Comparison of ENCODE assay signal across 8 cellular contexts in the genomic region with DNA sequence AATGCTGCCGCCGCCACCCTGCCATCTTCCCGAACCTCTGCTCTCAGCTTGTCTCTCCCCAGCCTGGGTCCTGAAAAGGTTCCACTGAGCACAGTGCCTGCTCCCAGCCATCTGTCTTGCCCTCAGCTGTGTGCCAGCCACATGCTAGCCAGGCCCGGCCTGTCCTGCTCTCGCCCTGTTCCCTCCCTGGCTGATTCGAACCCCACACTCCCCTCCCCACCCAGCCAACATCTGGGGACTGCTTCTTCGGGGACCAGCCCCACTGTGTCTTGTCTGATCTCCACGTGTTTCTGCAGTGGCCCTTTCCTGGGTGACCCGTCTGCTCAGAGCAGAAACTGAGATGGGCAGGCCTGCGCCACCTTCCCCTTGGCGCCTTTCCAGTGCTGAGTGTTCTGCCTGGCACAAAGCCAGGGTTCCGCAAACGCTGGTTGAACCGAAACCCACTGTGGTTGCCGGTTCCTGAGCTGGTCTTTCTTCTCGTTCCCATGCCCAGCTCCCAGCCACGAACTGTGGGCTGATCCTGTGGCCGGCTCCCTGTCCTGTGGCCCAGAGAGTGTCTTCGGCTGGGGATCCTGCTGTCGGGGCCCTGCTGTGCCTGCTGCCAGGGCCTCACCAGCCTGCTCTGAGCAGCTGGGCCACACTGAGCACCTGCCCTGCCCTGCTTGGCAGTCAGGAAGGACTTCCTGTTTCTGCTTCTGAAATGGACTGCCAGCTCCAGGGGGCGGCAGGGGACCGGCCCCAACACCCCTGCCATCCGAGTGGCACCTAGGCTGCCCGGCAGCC.
DNase-seq lines count a peak whose midpoint lies in the region; ATAC-seq and TF ChIP-seq lines count a peak whose summit lies in the region.

No MANE protein-coding gene starts in this region.

- peak overlapping the region; percentile 63 for H3K4me3 Mint-ChIP-seq in central memory CD8-positive, alpha-beta T cell

- peak; percentile 47 to 59 for ATAC-seq in activated CD4-positive, CD25-positive, alpha-beta regulatory T cell treated with anti-CD3 and anti-CD28 coated beads, Interleukin-2, amount 50 U/mL, for 24 hours
- peak; percentile 47 for ATAC-seq in central memory CD8-positive, alpha-beta T cell (replicated peaks; ENCODE audit: extremely low read depth, poor library complexity, severe bottlenecking)
- ATAC-seq in GM19397 (IDR thresholded peaks at IDR 0.05; ENCODE audit: unreplicated experiment): no peak
- no peak for ATAC-seq in HG03135 (IDR thresholded peaks at IDR 0.05; ENCODE audit: unreplicated experiment)

- H3K36me3 Mint-ChIP-seq in central memory CD8-positive, alpha-beta T cell (ENCODE audit: insufficient read depth): peaks cover 5% of the 10 kb centered on the region

- DNase-seq in NCI-H1105 (lab: John Stamatoyannopoulos, UW): peak; percentile 64
- DNase-seq in central memory CD8-positive, alpha-beta T cell (ENCODE audit: low spot score in 2 of 2): peak; percentile 68 to 70
- peak; percentile 64 for DNase-seq in myocyte (ENCODE audit: low read depth)
- DNase-seq in stimulated activated CD8-positive, alpha-beta memory T cell treated with anti-CD3 and anti-CD28 coated beads, Interleukin-7, amount 100 ng/mL, for 24 hours (ENCODE audit: low read depth): peak; percentile 44

- H3K27me3 Mint-ChIP-seq in central memory CD8-positive, alpha-beta T cell: no peaks in the 10 kb centered on the region

- in situ Hi-C loops in GM18951 (cut with MboI; ENCODE audit: low sequenced_read_pairs, unreplicated experiment): no loop called here

- H3K4me1 Mint-ChIP-seq in central memory CD8-positive, alpha-beta T cell: peaks cover 80% of the 10 kb centered on the region

- TF ChIP-seq POLR2A in GM18951 (IDR thresholded peaks at IDR 0.05; ENCODE audit: extremely low read depth, insufficient read depth, insufficient read length): peak; percentile 39

- no peaks in the 10 kb centered on the region for H3K9me3 Mint-ChIP-seq in central memory CD8-positive, alpha-beta T cell

- peak overlapping the region; percentile 93 for H3K27ac Mint-ChIP-seq in central memory CD8-positive, alpha-beta T cell (ENCODE audit: low read depth)

Comparison
In these comparisons a context has a peak if more than half of its experiments do, and no peak if none do; other contexts are left out.
1. ATAC-seq: peak in activated CD4-positive, CD25-positive, alpha-beta regulatory T cell treated with anti-CD3 and anti-CD28 coated beads, Interleukin-2, amount 50 U/mL, for 24 hours (2 of 2) and central memory CD8-positive, alpha-beta T cell (single experiment); none in GM19397 (single experiment) and HG03135 (single experiment).
2. Peak in every context shown above with its lines, with median percentiles within 50 percentile points of each other: DNase-seq.